ENCODE assay signal across 22 cellular contexts in genomic region chr1:112992780-112993179, GRCh38. TPM values are rescaled to one million over a fixed set of nuclear protein-coding genes. Genes with fewer than 3 reads are reported as not detected.
A peak's percentile ranks its signal among the peaks of the same experiment; 100 is the strongest.
DNase-seq lines count a peak whose midpoint lies in the region; ATAC-seq, FAIRE-seq and TF ChIP-seq lines count a peak whose summit lies in the region.
"Had no signal": no experiment of that assay in that cellular context is flagged by ENCODE, and none has a peak within 500 bp of the region (broad histone marks: within the 10 kb centered on the region; RNA-seq: fewer than 3 reads in every experiment).

No MANE protein-coding gene starts in this region.

- TF ChIP-seq POLR2A in IMR-90 (IDR thresholded peaks at IDR 0.05; ENCODE audit: low read depth, low read length) = no peak
- TF ChIP-seq POLR2A in H1 (IDR thresholded peaks at IDR 0.05; ENCODE audit: control extremely low read depth in 1 of 2, low read depth in 2 of 2, low read length in 2 of 2) = no peak
- no peak for TF ChIP-seq POLR2A in sigmoid colon (IDR thresholded peaks at IDR 0.05)

- no peaks in the 10 kb centered on the region for H3K27me3 ChIP-seq in IMR-90 (ENCODE audit: control insufficient read depth, insufficient read depth, low read length)
- H3K27me3 ChIP-seq in H1 (replicated peaks in 1 of 4; ENCODE audit: control insufficient read depth in 3 of 4, extremely low read depth in 1 of 4, insufficient read depth in 3 of 4, low read length in 3 of 4) = no peaks in the 10 kb centered on the region
- H3K27me3 ChIP-seq in right cardiac atrium (ENCODE audit: control insufficient read depth, insufficient read depth) = no peaks in the 10 kb centered on the region
- no peaks in the 10 kb centered on the region for H3K27me3 ChIP-seq in sigmoid colon
- H3K27me3 ChIP-seq: BLaER1, SJSA1 had no signal

- no peak overlapping the region for H2BK120ac ChIP-seq in IMR-90 (ENCODE audit: low read depth, low read length)
- no peak overlapping the region for H2BK120ac ChIP-seq in H1 (replicated peaks; ENCODE audit: low read depth, low read length)

- H3K23ac ChIP-seq in IMR-90 (ENCODE audit: low read depth, low read length) = no peak overlapping the region
- peak overlapping the region; percentile 70 for H3K23ac ChIP-seq in H1 (ENCODE audit: insufficient read length)

- H2AFZ ChIP-seq in IMR-90 (replicated peaks; ENCODE audit: low read length, poor library complexity) = no peak overlapping the region
- H2AFZ ChIP-seq in H1 (ENCODE audit: low read length) = no peak overlapping the region

- H4K91ac ChIP-seq in IMR-90 (ENCODE audit: insufficient read depth, low read depth, low read length) = no peak overlapping the region
- H4K91ac ChIP-seq in H1 (replicated peaks; ENCODE audit: insufficient read length, low read length) = no peak overlapping the region

- H2BK15ac ChIP-seq in IMR-90 (ENCODE audit: low read depth, low read length) = no peak overlapping the region
- H2BK15ac ChIP-seq in H1 (ENCODE audit: low read length) = 0 out of 2 replicates have a peak overlapping the region, but pooled peaks have one; percentile 95

- H3K9me1 ChIP-seq in IMR-90 (ENCODE audit: insufficient read depth, low read length) = no peaks in the 10 kb centered on the region

- H2BK20ac ChIP-seq in IMR-90 (ENCODE audit: low read depth, low read length) (no peak overlapping the region), H1 (ENCODE audit: low read length) (no peak overlapping the region)

- H4K8ac ChIP-seq in IMR-90 (ENCODE audit: low read depth in 2 of 2, low read length in 2 of 2) = no peak overlapping the region
- no peak overlapping the region for H4K8ac ChIP-seq in H1 (ENCODE audit: extremely low read depth, insufficient read depth, low read length)

- H3K4me3 Mint-ChIP-seq in T-cell = no peak overlapping the region
- H3K4me3 Mint-ChIP-seq: CD4-positive, alpha-beta T cell; IgD-negative memory B cell had no signal

- H3K9me3 ChIP-seq in IMR-90 (ENCODE audit: control insufficient read depth, insufficient read depth, low read length) (no peaks in the 10 kb centered on the region), H1 (ENCODE audit: insufficient read depth in 2 of 2, low read depth in 1 of 2, low read length in 1 of 2) (no peaks in the 10 kb centered on the region), right cardiac atrium (ENCODE audit: control insufficient read depth, low read length) (no peaks in the 10 kb centered on the region), sigmoid colon (no peaks in the 10 kb centered on the region)
- H3K9me3 ChIP-seq: BLaER1, SJSA1 had no signal

- H4K5ac ChIP-seq in IMR-90 (ENCODE audit: low read depth, low read length) (no peak overlapping the region), H1 (ENCODE audit: insufficient read length, low read depth, low read length) (no peak overlapping the region)

- peak overlapping the region; percentile 6; the same call in 1 of the 2 replicates for H3K56ac ChIP-seq in IMR-90 (ENCODE audit: extremely low read depth, insufficient read depth, low read length)
- H3K56ac ChIP-seq in H1 (replicated peaks; ENCODE audit: insufficient read length, low read depth, low read length) = no peak overlapping the region

- POLR2A ChIA-PET in IMR-90 (lab: Charles Lee; ENCODE audit: unreplicated experiment) (no interaction called here), H1 (lab: Charles Lee; ENCODE audit: partially characterized antibody) (interaction anchor here (0.6 to 3.2 kb wide), 3 partner anchors 37 to 80 kb away, joined by 3 to 10 read pairs (median 3); partner anchors contain the start of gene SLC16A1), HEK293T (lab: Yijun Ruan, JAX) (interaction anchor here (1.1 kb wide), 1 partner anchor 36 kb away, joined by 3 read pairs; the partner anchor contains the start of gene SLC16A1), T-cell (lab: Charles Lee) (no interaction called here)

- dilution Hi-C loops in IMR-90 (cut with HindIII; ENCODE audit: low sequenced_read_pairs, unreplicated experiment) = no loop called here

- H3K4me1 ChIP-seq in IMR-90 (ENCODE audit: control insufficient read depth, insufficient read depth, low read length) = peaks cover 2% of the 10 kb centered on the region; the same call in 1 of the 2 replicates
- peaks cover 0 to 4% (median 1%) of the 10 kb centered on the region in 4 experiments; a peak in 2 of 7 replicates for H3K4me1 ChIP-seq in H1 (replicated peaks in 1 of 4; ENCODE audit: control insufficient read depth in 3 of 4, insufficient read depth in 4 of 4, low read length in 3 of 4)
- peaks cover 3% of the 10 kb centered on the region for H3K4me1 ChIP-seq in right cardiac atrium (ENCODE audit: control insufficient read depth, insufficient read depth, low read length)
- H3K4me1 ChIP-seq in sigmoid colon = peaks cover 0 to 53% (median 43%) of the 10 kb centered on the region in 4 donors
- H3K4me1 ChIP-seq: BLaER1, SJSA1 had no signal

- H2BK12ac ChIP-seq in H1 (ENCODE audit: low read depth, low read length) = no peak overlapping the region

- CTCF ChIA-PET in IMR-90 (lab: Yijun Ruan, JAX) = no interaction called here
- CTCF ChIA-PET in H1 (lab: Charles Lee; ENCODE audit: partially characterized antibody) = interaction anchor here (1.0 to 1.5 kb wide), 5 partner anchors 10 to 82 kb away, joined by 3 to 5 read pairs (median 4); partner anchors contain the start of gene LRIG2
- CTCF ChIA-PET in HEK293T (lab: Yijun Ruan, JAX) = interaction anchor here (0.9 kb wide), 2 partner anchors 80 to 661 kb away, joined by 3 to 4 read pairs; no protein-coding TSS in a partner anchor
- CTCF ChIA-PET in T-cell (lab: Charles Lee) = no interaction called here

- WGBS in IMR-90 (ENCODE audit: extremely low coverage in 2 of 2, insufficient read length in 1 of 2), 2 experiments = no CpG with 5 or more reads among the region's 1 CpG
- 82% methylated on average over 1 of the region's 1 CpG; no CpG with 5 or more reads in 1 of the 2 experiments for WGBS in H1 (ENCODE audit: extremely low coverage in 1 of 2, insufficient coverage in 1 of 2, insufficient read length in 1 of 2, insufficient replicate concordance in 2 of 2, low coverage in 1 of 2, low lambda C conversion rate in 2 of 2, missing lambda C conversion rate in 1 of 2), 2 experiments
- WGBS in right cardiac atrium = 78% methylated on average over 1 of the region's 1 CpG
- 88 to 97% methylated on average over 1 of the region's 1 CpG for WGBS in sigmoid colon, 2 donors

- TF ChIP-seq RAD21 in IMR-90 (IDR thresholded peaks at IDR 0.05; ENCODE audit: low read length) = no peak
- TF ChIP-seq RAD21 in H1 (IDR thresholded peaks at IDR 0.05 in 1 of 2, conservative IDR thresholded peaks at IDR 0.05 in 1 of 2; ENCODE audit: low read depth in 2 of 2, low read length in 2 of 2) = no peak

- no peak overlapping the region for H3K14ac ChIP-seq in IMR-90 (replicated peaks; ENCODE audit: low read depth, low read length)
- H3K14ac ChIP-seq in H1 (ENCODE audit: insufficient read length) = no peak overlapping the region

- H3K4me2 ChIP-seq in IMR-90 (ENCODE audit: low read depth, low read length) = no peak overlapping the region
- H3K4me2 ChIP-seq in H1 (ENCODE audit: insufficient read depth in 1 of 2, low read depth in 2 of 2, low read length in 2 of 2) = no peak overlapping the region; a peak in 2 of 4 replicates
- H3K4me2 ChIP-seq: BLaER1 had no signal

- intact Hi-C loops in IMR-90 (cut with micrococcal nuclease) = no loop called here
- intact Hi-C loops in right cardiac atrium (cut with DNase I) = no loop called here
- intact Hi-C loops in sigmoid colon (cut with DNase I) = no loop called here

- H3K4me1 Mint-ChIP-seq in T-cell = no peaks in the 10 kb centered on the region
- H3K4me1 Mint-ChIP-seq: IgD-negative memory B cell had no signal

- no TSS peak for BruUV-seq in IMR-90 (replicated peaks; lab: Mats Ljungman, UMichigan)

- in situ Hi-C loops in IMR-90 (cut with MboI; ENCODE audit: low sequenced_read_pairs) = loop anchor here (10.0 kb wide), 1 partner anchor 58 kb away; no protein-coding TSS in a partner anchor

- ATAC-seq in IMR-90 (ENCODE audit: low read depth) (no peak), right cardiac atrium (no peak), HG03196 (IDR thresholded peaks at IDR 0.05; ENCODE audit: unreplicated experiment) (no peak), HG03565 (IDR thresholded peaks at IDR 0.05; ENCODE audit: unreplicated experiment) (no peak), T-cell (replicated peaks in 1 of 4) (no peak)
- ATAC-seq: Panc1 had no signal

- TF ChIP-seq CTCF in IMR-90 (conservative IDR thresholded peaks at IDR 0.05; ENCODE audit: low read depth, low read length) (no peak), H1 (IDR thresholded peaks at IDR 0.05; ENCODE audit: control extremely low read depth in 1 of 3, insufficient read depth in 1 of 3, low read depth in 1 of 3, low read length in 3 of 3) (no peak), sigmoid colon (IDR thresholded peaks at IDR 0.05) (no peak)

- H3K9me3 Mint-ChIP-seq in T-cell = no peaks in the 10 kb centered on the region
- H3K9me3 Mint-ChIP-seq: CD4-positive, alpha-beta T cell had no signal

- no peak overlapping the region for H2AK9ac ChIP-seq in IMR-90 (replicated peaks; ENCODE audit: low read depth, low read length, poor library complexity)

- H3K4me3 ChIP-seq in IMR-90 (ENCODE audit: insufficient read depth, low read depth, low read length) = no peak overlapping the region
- no peak overlapping the region for H3K4me3 ChIP-seq in H1 (ENCODE audit: extremely low read depth in 1 of 4, insufficient read depth in 2 of 4, low read depth in 3 of 4, low read length in 4 of 4)
- no peak overlapping the region for H3K4me3 ChIP-seq in right cardiac atrium (ENCODE audit: low read length)
- H3K4me3 ChIP-seq in sigmoid colon = no peak overlapping the region
- H3K4me3 ChIP-seq: BLaER1, SJSA1 had no signal

- H4K20me1 ChIP-seq in IMR-90 (ENCODE audit: insufficient read depth, low read length) (no peaks in the 10 kb centered on the region), H1 (replicated peaks in 1 of 2; ENCODE audit: control insufficient read depth in 1 of 2, insufficient read depth in 2 of 2, low read length in 2 of 2) (no peaks in the 10 kb centered on the region)
- H4K20me1 ChIP-seq: BLaER1 had no signal

- no peak overlapping the region for H3K18ac ChIP-seq in IMR-90 (ENCODE audit: low read depth, low read length)
- no peak overlapping the region for H3K18ac ChIP-seq in H1 (ENCODE audit: extremely low read depth, low read length)

- no peak overlapping the region for H3K27ac Mint-ChIP-seq in T-cell
- H3K27ac Mint-ChIP-seq: CD4-positive, alpha-beta T cell; IgD-negative memory B cell had no signal

- no peaks in the 10 kb centered on the region for H3K27me3 Mint-ChIP-seq in T-cell
- H3K27me3 Mint-ChIP-seq: CD4-positive, alpha-beta T cell; IgD-negative memory B cell had no signal

- no peaks in the 10 kb centered on the region for H3K23me2 ChIP-seq in H1 (ENCODE audit: low read depth, low read length)

- no peak for FAIRE-seq in H1 (lab: Jason Lieb, UNC)

- DNase-seq in IMR-90 (no peak), H1 (ENCODE audit: low read depth in 1 of 2, low spot score in 2 of 2) (no peak), right cardiac atrium (no peak), sigmoid colon (no peak), HEK293T (ENCODE audit: extremely low spot score) (no peak), T-cell (no peak)
- DNase-seq: CD4-positive, alpha-beta T cell; COR-L47; DMS79 treated with DMSO at 0.1 percent for 48 hours; HCEC 1CT; Karpas-422; NCI-H1694; NCI-H2081 treated with DMSO at 0.1 percent for 48 hours; NCI-H2171 treated with DMSO at 0.1 percent for 48 hours; NCI-H524 treated with DMSO at 0.1 percent for 48 hours; NCI-H82 had no signal

- H2AK5ac ChIP-seq in IMR-90 (ENCODE audit: low read depth, low read length) = no peak overlapping the region; the same call in 1 of the 2 replicates
- 0 out of 2 replicates have a peak overlapping the region, but pooled peaks have one; percentile 39 for H2AK5ac ChIP-seq in H1 (ENCODE audit: low read depth, low read length)

- H3K79me2 ChIP-seq in H1 (ENCODE audit: control insufficient read depth in 1 of 2, insufficient read depth in 2 of 2, low read length in 2 of 2) = no peaks in the 10 kb centered on the region

- peaks cover 20% of the 10 kb centered on the region for H3K36me3 Mint-ChIP-seq in T-cell

- H3K79me1 ChIP-seq in IMR-90 (ENCODE audit: low read depth in 1 of 2, low read length in 2 of 2) = peaks cover 0 to 5% of the 10 kb centered on the region in 2 experiments; a peak in 2 of 4 replicates
- H3K79me1 ChIP-seq in H1 (ENCODE audit: low read depth, low read length) = no peaks in the 10 kb centered on the region

- H3K4ac ChIP-seq in IMR-90 (ENCODE audit: low read depth, low read length) (no peak overlapping the region), H1 (replicated peaks; ENCODE audit: insufficient read length, low read depth, low read length) (no peak overlapping the region)

- H3K27ac ChIP-seq in IMR-90 (ENCODE audit: insufficient read depth, low read length) (no peak overlapping the region), H1 (ENCODE audit: low read depth, low read length) (no peak overlapping the region), right cardiac atrium (ENCODE audit: low read length) (peak overlapping the region; percentile 52), sigmoid colon (peak overlapping the region in 3 of 4 donors; percentile 85)
- H3K27ac ChIP-seq: BLaER1, SJSA1 had no signal

- TF ChIP-seq EP300 in H1 (IDR thresholded peaks at IDR 0.05; ENCODE audit: borderline replicate concordance in 1 of 2, low read depth in 2 of 2, low read length in 2 of 2) (no peak), sigmoid colon (IDR thresholded peaks at IDR 0.05) (no peak)

- 0 out of 2 replicates have a peak, but pooled peaks cover 1% of the 10 kb centered on the region for H3K36me3 ChIP-seq in IMR-90 (ENCODE audit: control insufficient read depth, insufficient read depth, low read length)
- no peaks in the 10 kb centered on the region; a peak in 1 of 8 replicates for H3K36me3 ChIP-seq in H1 (ENCODE audit: control insufficient read depth in 2 of 4, insufficient read depth in 4 of 4, low read length in 3 of 4)
- H3K36me3 ChIP-seq in sigmoid colon = no peaks in the 10 kb centered on the region
- H3K36me3 ChIP-seq: SJSA1 had no signal

- H2BK5ac ChIP-seq in IMR-90 (ENCODE audit: low read depth, low read length, poor library complexity, severe bottlenecking) = no peak overlapping the region
- H2BK5ac ChIP-seq in H1 (ENCODE audit: low read depth, low read length) = no peak overlapping the region

- H3K9ac ChIP-seq in IMR-90 (ENCODE audit: low read depth, low read length) (no peak overlapping the region), H1 (replicated peaks in 1 of 4; ENCODE audit: extremely low read depth in 1 of 4, low read depth in 3 of 4, low read length in 3 of 4) (no peak overlapping the region)
- H3K9ac ChIP-seq: BLaER1 had no signal

RNA-seq across cellular contexts. Expression of gene SLC16A1, which starts 36.8 kb away (rescaled TPM):
- total RNA-seq in IMR-90 (2012; rRNA removed) (156 and 187 TPM in 2 replicates), right cardiac atrium (100 to 1,000 TPM in 1 of 4 donors, 10 to 100 TPM in 3; 62.7 to 123 (median 68.6) TPM), sigmoid colon (10 to 100 TPM; 48.7 to 80.5 (median 68.4) TPM), T-cell (10 to 100 TPM; 13.3 to 23.2 (median 20.3) TPM)
- polyA plus RNA-seq in IMR-90 (2012; rRNA removed) (27.6 and 32.9 TPM in 2 replicates), H1 (2011; rRNA removed) (508 and 545 TPM in 2 replicates), right cardiac atrium (35.4 TPM), sigmoid colon (10 to 100 TPM; 10.8 to 22.2 (median 19.0) TPM)
- polyA plus RNA-seq in IMR-90 (2012; cell fraction: cytosol; rRNA removed) = 37.9 and 47.3 TPM in 2 replicates
- 14.6 and 32.9 TPM in 2 replicates for polyA plus RNA-seq in IMR-90 (2012; cell fraction: nucleus; rRNA removed; ENCODE audit: low replicate concordance)
- total RNA-seq in H1 (2021; fragmentation: NEBNext Ultra II Directional; extraction: Animal tissue kit (Norgen Biotek cat#: 25700)) = 435 and 442 TPM in 2 replicates
- polyA plus RNA-seq in H1 (2011; cell fraction: cytosol; rRNA removed) = 385 TPM
- 502 TPM for polyA plus RNA-seq in H1 (2011; cell fraction: nucleus; rRNA removed)
- 494 to 679 TPM (median 577 TPM) in 4 replicates for polyA plus RNA-seq in H1 (2012, experiment 1 of 2)
- polyA plus RNA-seq in H1 (2012, experiment 2 of 2) = 40.0 TPM
- polyA plus RNA-seq in H1 (2013, experiment 1 of 2) = 584 TPM
- 535 TPM for polyA plus RNA-seq in H1 (2013, experiment 2 of 2)
- 1,534 and 1,897 TPM in 2 replicates for polyA minus RNA-seq in H1 (2011; rRNA and poly(A)+ RNA removed)
- polyA minus RNA-seq in H1 (2011; cell fraction: cytosol; rRNA and poly(A)+ RNA removed) = 589 TPM
- polyA minus RNA-seq in H1 (2011; cell fraction: nucleus; rRNA and poly(A)+ RNA removed) = 376 TPM

Comparison
In these comparisons a context has a peak if more than half of its experiments do, and no peak if none do; other contexts are left out.
1. H3K27ac ChIP-seq: peak in right cardiac atrium (single experiment) and sigmoid colon (3 of 4); none in IMR-90 (single experiment) and H1 (single experiment).
2. CTCF ChIA-PET loops: an anchor here in H1 (1.0 to 1.5 kb wide) and HEK293T (0.9 kb wide); none called in IMR-90 and T-cell.
3. POLR2A ChIA-PET loops: an anchor here in H1 (0.6 to 3.2 kb wide) and HEK293T (1.1 kb wide); none called in IMR-90 and T-cell.